In the genomic region with DNA sequence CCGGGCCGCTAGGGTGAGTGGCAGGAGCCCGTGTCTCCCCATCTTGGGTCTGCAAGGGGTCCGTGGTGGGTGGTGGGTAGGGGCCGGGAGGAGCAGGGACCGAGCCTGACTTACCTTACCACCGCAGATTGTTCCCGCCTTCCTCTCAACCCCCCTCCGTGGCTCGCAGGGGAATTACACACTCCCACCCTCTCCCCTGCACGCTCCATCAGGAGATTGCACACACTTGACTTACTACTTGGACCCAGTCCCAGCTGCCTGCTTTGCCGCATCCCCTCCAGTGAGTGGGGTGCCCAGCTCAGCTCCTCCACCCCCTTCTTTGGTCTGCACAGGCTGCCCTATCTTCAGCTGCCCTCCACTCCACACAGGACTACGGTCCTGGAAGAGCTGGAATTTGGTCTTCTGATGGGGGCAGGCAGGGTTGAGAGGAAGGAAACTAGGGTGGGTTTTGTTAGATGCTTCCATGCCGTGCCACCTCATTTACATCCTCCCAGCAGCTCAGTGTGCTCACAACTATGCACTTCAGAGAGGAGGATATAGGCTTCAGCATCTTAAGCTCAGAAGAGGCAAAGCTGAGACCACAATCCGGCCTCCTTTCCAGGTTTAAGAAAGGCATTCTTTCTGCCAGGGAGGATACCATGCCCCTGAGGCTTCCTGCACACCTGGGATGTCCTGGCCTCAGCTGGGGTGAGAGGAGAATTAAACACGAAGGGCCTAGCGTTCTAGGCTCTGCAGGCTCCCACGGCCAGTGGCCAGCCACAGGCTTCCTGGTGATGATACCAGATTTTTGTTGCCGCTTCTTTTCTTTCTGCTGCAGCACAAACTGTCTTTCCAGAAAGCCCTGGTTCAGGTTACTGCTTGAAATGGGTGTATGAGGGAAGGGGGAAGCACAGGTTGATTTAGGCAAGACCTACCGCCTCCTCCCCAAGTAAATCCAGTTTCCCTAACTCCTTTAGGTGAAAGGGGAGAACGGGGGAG, we compare ENCODE assay signal across 8 cellular contexts. TPM values are rescaled to one million over a fixed set of nuclear protein-coding genes. Genes with fewer than 3 reads are reported as not detected.
DNase-seq lines count a peak whose midpoint lies in the region; ATAC-seq and TF ChIP-seq lines count a peak whose summit lies in the region.

No MANE protein-coding gene starts in this region.

- in situ Hi-C loops in KBM-7 (cut with MboI; ENCODE audit: low pct_unique_long_range_greater_than_20kb, low sequenced_read_pairs) = loop anchor here (25.0 kb wide), 1 partner anchor 100 kb away; no protein-coding TSS in a partner anchor

- no peak overlapping the region for H3K4ac ChIP-seq in mesenchymal stem cell (ENCODE audit: low read depth in 1 of 2, low read length in 2 of 2)
- no peak overlapping the region for H3K4ac ChIP-seq in trophoblast cell (ENCODE audit: low read depth, low read length)

- no peaks in the 10 kb centered on the region for H3K9me3 ChIP-seq in A673 (ENCODE audit: low read depth, low read length, poor library complexity, severe bottlenecking)
- no peaks in the 10 kb centered on the region for H3K9me3 ChIP-seq in mesenchymal stem cell (ENCODE audit: control insufficient read depth, low read length)
- H3K9me3 ChIP-seq in trophoblast cell (ENCODE audit: insufficient read depth, low read depth, low read length) = peaks cover 6% of the 10 kb centered on the region

- no peak overlapping the region for H2BK15ac ChIP-seq in mesenchymal stem cell (ENCODE audit: low read depth, poor library complexity, severe bottlenecking)

- H3K79me2 ChIP-seq in trophoblast cell (ENCODE audit: control insufficient read depth, insufficient read depth, low read length, poor library complexity) = no peaks in the 10 kb centered on the region

- intact Hi-C loops in A673 (cut with micrococcal nuclease; ENCODE audit: unreplicated experiment) = no loop called here

- H2AK5ac ChIP-seq in mesenchymal stem cell (ENCODE audit: low read length, severe bottlenecking) (no peak overlapping the region), trophoblast cell (ENCODE audit: low read length) (no peak overlapping the region)

- CTCF ChIA-PET in A673 (lab: Charles Lee) = interaction anchor here (0.6 to 2.9 kb wide), 2 partner anchors 96 to 100 kb away, joined by 3 to 9 read pairs; no protein-coding TSS in a partner anchor

- DNase-seq in A673 (ENCODE audit: low spot score) (peak; percentile 28), KBM-7 (peak; percentile 15), amniotic epithelial cell (ENCODE audit: low read depth) (peak; percentile 69), mesenchymal stem cell (no peak), trophoblast cell (no peak), RKO (ENCODE audit: low spot score) (no peak)

- H3K4me3 ChIP-seq in A673 (ENCODE audit: low read depth, low read length, poor library complexity, severe bottlenecking) (no peak overlapping the region), mesenchymal stem cell (ENCODE audit: insufficient read depth in 1 of 2, low read depth in 1 of 2, low read length in 2 of 2) (peak overlapping the region in 1 of 2 experiments; percentile 49), trophoblast cell (ENCODE audit: low read depth, low read length) (no peak overlapping the region)

- H3K4me2 ChIP-seq in mesenchymal stem cell (ENCODE audit: low read length, poor library complexity, severe bottlenecking) (no peak overlapping the region), trophoblast cell (ENCODE audit: low read length) (no peak overlapping the region)

- no peak overlapping the region for H3K18ac ChIP-seq in mesenchymal stem cell (ENCODE audit: low read depth in 1 of 2, low read length in 2 of 2)
- H3K18ac ChIP-seq in trophoblast cell (ENCODE audit: low read length) = no peak overlapping the region

- H2AFZ ChIP-seq in mesenchymal stem cell (ENCODE audit: low read depth, low read length) (no peak overlapping the region), trophoblast cell (ENCODE audit: insufficient read depth, low read length, poor library complexity) (no peak overlapping the region)

- H4K12ac ChIP-seq in trophoblast cell (ENCODE audit: low read depth, low read length) = no peak overlapping the region

- no peaks in the 10 kb centered on the region for H3K79me1 ChIP-seq in mesenchymal stem cell (replicated peaks; ENCODE audit: low read length, poor library complexity, severe bottlenecking)
- H3K79me1 ChIP-seq in trophoblast cell (ENCODE audit: low read length) = no peaks in the 10 kb centered on the region

- no TSS peak for BruUV-seq in A673 (replicated peaks; lab: Mats Ljungman, UMichigan)

- H2BK5ac ChIP-seq in mesenchymal stem cell (ENCODE audit: low read depth, low read length, poor library complexity, severe bottlenecking) = no peak overlapping the region
- no peak overlapping the region for H2BK5ac ChIP-seq in trophoblast cell (ENCODE audit: low read depth, low read length, poor library complexity)

- no peak for TF ChIP-seq CTCF in A673 (conservative IDR thresholded peaks at IDR 0.05; ENCODE audit: low read depth, low read length)

- H3K27ac ChIP-seq in A673 (ENCODE audit: low read depth, low read length, poor library complexity, severe bottlenecking) (no peak overlapping the region), mesenchymal stem cell (ENCODE audit: low read length, poor library complexity, severe bottlenecking) (no peak overlapping the region), trophoblast cell (ENCODE audit: low read depth, low read length) (no peak overlapping the region)

- no peak for ATAC-seq in GM18502 (IDR thresholded peaks at IDR 0.05; ENCODE audit: poor library complexity, unreplicated experiment)
- ATAC-seq in GM21528 (IDR thresholded peaks at IDR 0.05; ENCODE audit: low FRiP score, unreplicated experiment) = no peak

- H4K8ac ChIP-seq in mesenchymal stem cell (ENCODE audit: low read length) = no peak overlapping the region
- no peak overlapping the region for H4K8ac ChIP-seq in trophoblast cell (ENCODE audit: low read depth, low read length)

- H2BK120ac ChIP-seq in mesenchymal stem cell (ENCODE audit: low read depth, low read length) = no peak overlapping the region
- no peak overlapping the region for H2BK120ac ChIP-seq in trophoblast cell (ENCODE audit: insufficient read depth, low read length, poor library complexity)

- peaks cover 14% of the 10 kb centered on the region for H3K4me1 ChIP-seq in A673 (ENCODE audit: insufficient read depth, low read length, poor library complexity, severe bottlenecking)
- peaks cover 21% of the 10 kb centered on the region for H3K4me1 ChIP-seq in mesenchymal stem cell (ENCODE audit: control insufficient read depth, insufficient read depth, low read depth, low read length)
- H3K4me1 ChIP-seq in trophoblast cell (ENCODE audit: control insufficient read depth in 1 of 2, insufficient read depth in 2 of 2, low read length in 2 of 2) = peaks cover 11 to 15% of the 10 kb centered on the region in 2 experiments

- H3K14ac ChIP-seq in mesenchymal stem cell (ENCODE audit: low read length in 2 of 2) (no peak overlapping the region), trophoblast cell (ENCODE audit: low read length) (no peak overlapping the region)

- H3K36me3 ChIP-seq in A673 (ENCODE audit: insufficient read depth, low read length, poor library complexity, severe bottlenecking) (no peaks in the 10 kb centered on the region), mesenchymal stem cell (ENCODE audit: control insufficient read depth in 1 of 2, insufficient read depth in 2 of 2, low read depth in 1 of 2, low read length in 2 of 2) (peaks cover 2 to 8% of the 10 kb centered on the region in 2 experiments), trophoblast cell (ENCODE audit: control insufficient read depth in 1 of 2, insufficient read depth in 2 of 2, low read length in 2 of 2) (no peaks in the 10 kb centered on the region)

- POLR2A ChIA-PET in A673 (lab: Charles Lee; ENCODE audit: low non-redundant PET) = no interaction called here

- 59% methylated on average over 8 of the region's 21 CpGs for WGBS in mesenchymal stem cell
- WGBS in trophoblast cell (ENCODE audit: extremely low coverage, insufficient coverage, insufficient read length) = no CpG with 5 or more reads among the region's 21 CpGs

- no peak overlapping the region for H2BK12ac ChIP-seq in mesenchymal stem cell (ENCODE audit: low read length in 2 of 2)
- H2BK12ac ChIP-seq in trophoblast cell (ENCODE audit: low read length) = no peak overlapping the region

- H3K27me3 ChIP-seq in A673 (replicated peaks; ENCODE audit: insufficient read depth, low read depth, low read length, poor library complexity) (peaks cover 42% of the 10 kb centered on the region), mesenchymal stem cell (ENCODE audit: control insufficient read depth in 1 of 2, insufficient read depth in 1 of 2, low read length in 2 of 2) (peaks cover 3 to 87% of the 10 kb centered on the region in 2 experiments), trophoblast cell (ENCODE audit: insufficient read depth, low read length) (peaks cover 35% of the 10 kb centered on the region)

- H3K9ac ChIP-seq in mesenchymal stem cell (ENCODE audit: low read length) (peak overlapping the region; percentile 32), trophoblast cell (ENCODE audit: low read length) (no peak overlapping the region)

- H3K23ac ChIP-seq in mesenchymal stem cell (ENCODE audit: low read length in 2 of 2) (no peak overlapping the region), trophoblast cell (ENCODE audit: low read length) (no peak overlapping the region)

- H4K91ac ChIP-seq in mesenchymal stem cell (ENCODE audit: low read length) = no peak overlapping the region
- H4K91ac ChIP-seq in trophoblast cell (ENCODE audit: low read depth, low read length) = no peak overlapping the region

RNA-seq across cellular contexts. Expression of a gene that starts 2.3 kb away (rescaled TPM):
- 0.22 and 0.24 TPM in 2 replicates for total RNA-seq in A673 (2021)
- 0.17 TPM for polyA plus RNA-seq in mesenchymal stem cell (2013, experiment 1 of 2)
- 0.23 TPM for polyA plus RNA-seq in mesenchymal stem cell (2013, experiment 2 of 2)
- polyA plus RNA-seq in trophoblast cell (2013) = 0.83 and 1.00 TPM in 2 replicates

Comparison
In these comparisons a context has a peak if more than half of its experiments do, and no peak if none do; other contexts are left out.
1. DNase-seq: peak in A673 (single experiment), KBM-7 (single experiment) and amniotic epithelial cell (single experiment); none in mesenchymal stem cell (single experiment), trophoblast cell (0 of 2) and RKO (single experiment).